Comparison of ENCODE assay signal across 12 cellular contexts in genomic region chr9:38284768-38285080, GRCh38.
A peak's percentile ranks its signal among the peaks of the same experiment; 100 is the strongest.
DNase-seq lines count a peak whose midpoint lies in the region; ATAC-seq and TF ChIP-seq lines count a peak whose summit lies in the region.
"Had no signal": no experiment of that assay in that cellular context is flagged by ENCODE, and none has a peak within 500 bp of the region (broad histone marks: within the 10 kb centered on the region; RNA-seq: fewer than 3 reads in every experiment).

No MANE protein-coding gene starts in this region.

- H3K4me3 ChIP-seq in GM23338: peak overlapping the region; percentile 21; the same call in 1 of the 2 replicates
- H3K4me3 ChIP-seq: BLaER1, thoracic aorta had no signal

- H3K36me3 Mint-ChIP-seq in GM23338 (ENCODE audit: low read depth): no peaks in the 10 kb centered on the region

- peak; percentile 63 for DNase-seq in GM23338 (ENCODE audit: low spot score)
- DNase-seq in NCI-H146 treated with DMSO at 0.1 percent for 48 hours (lab: John Stamatoyannopoulos, UW; ENCODE audit: unreplicated experiment): peak; percentile 77
- DNase-seq in NCI-H748 treated with DMSO at 0.1 percent for 48 hours (lab: John Stamatoyannopoulos, UW): peak; percentile 95
- peak; percentile 69 for DNase-seq in mesenteric fat pad (ENCODE audit: low spot score)
- DNase-seq: activated CD4-positive, CD25-positive, alpha-beta regulatory T cell; activated naive CD4-positive, alpha-beta T cell treated with anti-CD3 and anti-CD28 coated beads, Interleukin-2, amount 50 U/mL, for 16 hours; SW 1271 had no signal

- TF ChIP-seq CTCF in GM23338 (conservative IDR thresholded peaks at IDR 0.05; ENCODE audit: low read depth in 2 of 2): no peak

- no peaks in the 10 kb centered on the region for H3K36me3 ChIP-seq in GM23338 (ENCODE audit: insufficient read depth)
- H3K36me3 ChIP-seq: BLaER1, thoracic aorta had no signal

- peak overlapping the region; percentile 97 for H2AFZ ChIP-seq in GM23338

- no peaks in the 10 kb centered on the region for H3K79me2 ChIP-seq in GM23338 (replicated peaks; ENCODE audit: insufficient read depth)

- no peaks in the 10 kb centered on the region for H3K27me3 ChIP-seq in GM23338 (ENCODE audit: insufficient read depth)
- H3K27me3 ChIP-seq: BLaER1 had no signal

- H3K27ac ChIP-seq in GM23338 (ENCODE audit: low read depth): no peak overlapping the region
- H3K27ac ChIP-seq: BLaER1, thoracic aorta had no signal

- ATAC-seq in GM23338 (peak; percentile 87), GM19035 (IDR thresholded peaks at IDR 0.05; ENCODE audit: unreplicated experiment) (no peak), GM21390 (IDR thresholded peaks at IDR 0.05; ENCODE audit: unreplicated experiment) (no peak), HG03439 (IDR thresholded peaks at IDR 0.05; ENCODE audit: unreplicated experiment) (no peak)

- peaks cover 8% of the 10 kb centered on the region for H3K27me3 Mint-ChIP-seq in GM23338 (ENCODE audit: insufficient read depth, low read depth, poor library complexity)

- peaks cover 11% of the 10 kb centered on the region for H3K4me1 Mint-ChIP-seq in GM23338

- H3K4me1 ChIP-seq in GM23338 (ENCODE audit: insufficient read depth): peaks cover 15% of the 10 kb centered on the region
- H3K4me1 ChIP-seq: BLaER1 had no signal

- H3K9me2 ChIP-seq in GM23338 (ENCODE audit: insufficient read depth): no peaks in the 10 kb centered on the region

- no peaks in the 10 kb centered on the region for H4K20me1 ChIP-seq in GM23338 (replicated peaks; ENCODE audit: insufficient read depth)
- H4K20me1 ChIP-seq: BLaER1 had no signal

- peak overlapping the region; percentile 20; the same call in 1 of the 3 replicates for H3K4me3 Mint-ChIP-seq in GM23338

- no peak overlapping the region for H3K27ac Mint-ChIP-seq in GM23338

- no peaks in the 10 kb centered on the region for H3K9me3 Mint-ChIP-seq in GM23338

- no peaks in the 10 kb centered on the region for H3F3A ChIP-seq in GM23338 (replicated peaks; ENCODE audit: low read depth)

- peak overlapping the region; percentile 66 for H3K4me2 ChIP-seq in GM23338
- H3K4me2 ChIP-seq: BLaER1 had no signal

TF ChIP-seq in GM23338, 12 proteins besides CTCF, POLR2A, EP300 and RAD21:
- TF ChIP-seq ETS1 (IDR thresholded peaks at IDR 0.05) (no peak), NANOG (IDR thresholded peaks at IDR 0.05; ENCODE audit: borderline replicate concordance) (no peak), JUNB (IDR thresholded peaks at IDR 0.05; ENCODE audit: unreplicated experiment) (no peak), ZNF462 (CRISPR knock-in tag; IDR thresholded peaks at IDR 0.05) (no peak), EZH2phosphoT487 (IDR thresholded peaks at IDR 0.05; ENCODE audit: unreplicated experiment) (no peak), STAT1 (IDR thresholded peaks at IDR 0.05; ENCODE audit: unreplicated experiment) (no peak), ZNF331 (CRISPR knock-in tag; IDR thresholded peaks at IDR 0.05; ENCODE audit: low read depth) (no peak), EZH2 (IDR thresholded peaks at IDR 0.05; ENCODE audit: low read depth, unreplicated experiment) (no peak), ZNF114 (CRISPR knock-in tag; IDR thresholded peaks at IDR 0.05) (no peak), CREB1 (CRISPR knock-in tag; IDR thresholded peaks at IDR 0.05; ENCODE audit: low read depth) (no peak), POLR2AphosphoS5 (IDR thresholded peaks at IDR 0.05; ENCODE audit: low read depth) (no peak)
- TF ChIP-seq, protein P1, sequence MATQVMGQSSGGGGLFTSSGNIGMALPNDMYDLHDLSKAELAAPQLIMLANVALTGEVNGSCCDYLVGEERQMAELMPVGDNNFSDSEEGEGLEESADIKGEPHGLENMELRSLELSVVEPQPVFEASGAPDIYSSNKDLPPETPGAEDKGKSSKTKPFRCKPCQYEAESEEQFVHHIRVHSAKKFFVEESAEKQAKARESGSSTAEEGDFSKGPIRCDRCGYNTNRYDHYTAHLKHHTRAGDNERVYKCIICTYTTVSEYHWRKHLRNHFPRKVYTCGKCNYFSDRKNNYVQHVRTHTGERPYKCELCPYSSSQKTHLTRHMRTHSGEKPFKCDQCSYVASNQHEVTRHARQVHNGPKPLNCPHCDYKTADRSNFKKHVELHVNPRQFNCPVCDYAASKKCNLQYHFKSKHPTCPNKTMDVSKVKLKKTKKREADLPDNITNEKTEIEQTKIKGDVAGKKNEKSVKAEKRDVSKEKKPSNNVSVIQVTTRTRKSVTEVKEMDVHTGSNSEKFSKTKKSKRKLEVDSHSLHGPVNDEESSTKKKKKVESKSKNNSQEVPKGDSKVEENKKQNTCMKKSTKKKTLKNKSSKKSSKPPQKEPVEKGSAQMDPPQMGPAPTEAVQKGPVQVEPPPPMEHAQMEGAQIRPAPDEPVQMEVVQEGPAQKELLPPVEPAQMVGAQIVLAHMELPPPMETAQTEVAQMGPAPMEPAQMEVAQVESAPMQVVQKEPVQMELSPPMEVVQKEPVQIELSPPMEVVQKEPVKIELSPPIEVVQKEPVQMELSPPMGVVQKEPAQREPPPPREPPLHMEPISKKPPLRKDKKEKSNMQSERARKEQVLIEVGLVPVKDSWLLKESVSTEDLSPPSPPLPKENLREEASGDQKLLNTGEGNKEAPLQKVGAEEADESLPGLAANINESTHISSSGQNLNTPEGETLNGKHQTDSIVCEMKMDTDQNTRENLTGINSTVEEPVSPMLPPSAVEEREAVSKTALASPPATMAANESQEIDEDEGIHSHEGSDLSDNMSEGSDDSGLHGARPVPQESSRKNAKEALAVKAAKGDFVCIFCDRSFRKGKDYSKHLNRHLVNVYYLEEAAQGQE (IDR thresholded peaks at IDR 0.05; ENCODE audit: unreplicated experiment): no peak
